ENCODE assay signal across 24 cellular contexts in genomic region chr2:145677371-145677770, GRCh38.
"Had no signal": no experiment of that assay in that cellular context is flagged by ENCODE, and none has a peak within 500 bp of the region (broad histone marks: within the 10 kb centered on the region; RNA-seq: fewer than 3 reads in every experiment).

No MANE protein-coding gene starts in this region.

- H3K36me3 Mint-ChIP-seq: memory B cell; naive B cell; natural killer cell treated with Interleukin-12 subunit alpha and Interleukin-12 subunit beta and Interleukin-15 and Interleukin-18, amount 100 ng/mL, for 72 hours; neural progenitor cell had no signal

- H3K9me3 ChIP-seq: gastrocnemius medialis, heart left ventricle, suprapubic skin, transverse colon, upper lobe of right lung, uterus had no signal

- DNase-seq: effector memory CD8-positive, alpha-beta T cell; foreskin fibroblast; gastrocnemius medialis; heart left ventricle; naive B cell; stimulated activated CD4-positive, alpha-beta T cell treated with anti-CD3 and anti-CD28 coated beads, Interleukin-12 subunit alpha, Interleukin-12 subunit beta, amount 100 ng/mL, for 4 hours; stimulated activated CD4-positive, alpha-beta T cell treated with anti-CD3 and anti-CD28 coated beads, Interleukin-1b, Interleukin-23, amount 100 ng/mL, for 48 hours; stimulated activated CD4-positive, alpha-beta T cell treated with anti-CD3 and anti-CD28 coated beads, Interleukin-4, amount 100 ng/mL, for 1 hour; stimulated activated CD8-positive, alpha-beta memory T cell treated with anti-CD3 and anti-CD28 coated beads, Interleukin-4, amount 100 ng/mL, for 48 hours; stimulated activated naive CD4-positive, alpha-beta T cell; stimulated activated naive CD8-positive, alpha-beta T cell treated with anti-CD3 and anti-CD28 coated beads, Interleukin-15, amount 100 ng/mL, for 72 hours; transverse colon; upper lobe of right lung; uterus had no signal

- H3K36me3 ChIP-seq: gastrocnemius medialis, heart left ventricle, neural progenitor cell, suprapubic skin, transverse colon, upper lobe of right lung, uterus had no signal

- H3K4me3 Mint-ChIP-seq: effector memory CD8-positive, alpha-beta T cell; memory B cell; naive B cell; natural killer cell treated with Interleukin-12 subunit alpha and Interleukin-12 subunit beta and Interleukin-15 and Interleukin-18, amount 100 ng/mL, for 72 hours; neural progenitor cell; stimulated activated naive CD8-positive, alpha-beta T cell treated with anti-CD3 and anti-CD28 coated beads, Interleukin-15, amount 100 ng/mL, for 72 hours had no signal

- H2AFZ ChIP-seq: hepatocyte, neural progenitor cell, parathyroid adenoma had no signal

- H3K27ac Mint-ChIP-seq: effector memory CD8-positive, alpha-beta T cell; memory B cell; naive B cell; natural killer cell treated with Interleukin-12 subunit alpha and Interleukin-12 subunit beta and Interleukin-15 and Interleukin-18, amount 100 ng/mL, for 72 hours; neural progenitor cell; progenitor cell of endocrine pancreas; stimulated activated naive CD8-positive, alpha-beta T cell treated with anti-CD3 and anti-CD28 coated beads, Interleukin-15, amount 100 ng/mL, for 72 hours had no signal

- H3K9me3 Mint-ChIP-seq: memory B cell had no signal

- H3K79me2 ChIP-seq: hepatocyte, parathyroid adenoma had no signal

- H3K4me3 ChIP-seq: coronary artery, gastrocnemius medialis, heart left ventricle, hepatocyte, lung, neural progenitor cell, smooth muscle cell, suprapubic skin, transverse colon, upper lobe of right lung, uterus had no signal

- H3K27me3 Mint-ChIP-seq: memory B cell; naive B cell; stimulated activated naive CD8-positive, alpha-beta T cell treated with anti-CD3 and anti-CD28 coated beads, Interleukin-15, amount 100 ng/mL, for 72 hours had no signal

- H3K4me1 Mint-ChIP-seq: stimulated activated naive CD8-positive, alpha-beta T cell treated with anti-CD3 and anti-CD28 coated beads, Interleukin-15, amount 100 ng/mL, for 72 hours had no signal

- H3K9ac ChIP-seq: neural progenitor cell, parathyroid adenoma had no signal

- H3K4me2 ChIP-seq: hepatocyte, neural progenitor cell, smooth muscle cell had no signal

- H3K4me1 ChIP-seq: gastrocnemius medialis, neural progenitor cell, parathyroid adenoma, suprapubic skin, transverse colon, upper lobe of right lung, uterus had no signal

- H3K27me3 ChIP-seq: gastrocnemius medialis, heart left ventricle, hepatocyte, neural progenitor cell, suprapubic skin, transverse colon, upper lobe of right lung, uterus had no signal

- H3K27ac ChIP-seq: coronary artery, gastrocnemius medialis, heart left ventricle, hepatocyte, neural progenitor cell, parathyroid adenoma, suprapubic skin, transverse colon, upper lobe of right lung, uterus had no signal
